1 cellular context compared by ENCODE assay signal in the genomic region with DNA sequence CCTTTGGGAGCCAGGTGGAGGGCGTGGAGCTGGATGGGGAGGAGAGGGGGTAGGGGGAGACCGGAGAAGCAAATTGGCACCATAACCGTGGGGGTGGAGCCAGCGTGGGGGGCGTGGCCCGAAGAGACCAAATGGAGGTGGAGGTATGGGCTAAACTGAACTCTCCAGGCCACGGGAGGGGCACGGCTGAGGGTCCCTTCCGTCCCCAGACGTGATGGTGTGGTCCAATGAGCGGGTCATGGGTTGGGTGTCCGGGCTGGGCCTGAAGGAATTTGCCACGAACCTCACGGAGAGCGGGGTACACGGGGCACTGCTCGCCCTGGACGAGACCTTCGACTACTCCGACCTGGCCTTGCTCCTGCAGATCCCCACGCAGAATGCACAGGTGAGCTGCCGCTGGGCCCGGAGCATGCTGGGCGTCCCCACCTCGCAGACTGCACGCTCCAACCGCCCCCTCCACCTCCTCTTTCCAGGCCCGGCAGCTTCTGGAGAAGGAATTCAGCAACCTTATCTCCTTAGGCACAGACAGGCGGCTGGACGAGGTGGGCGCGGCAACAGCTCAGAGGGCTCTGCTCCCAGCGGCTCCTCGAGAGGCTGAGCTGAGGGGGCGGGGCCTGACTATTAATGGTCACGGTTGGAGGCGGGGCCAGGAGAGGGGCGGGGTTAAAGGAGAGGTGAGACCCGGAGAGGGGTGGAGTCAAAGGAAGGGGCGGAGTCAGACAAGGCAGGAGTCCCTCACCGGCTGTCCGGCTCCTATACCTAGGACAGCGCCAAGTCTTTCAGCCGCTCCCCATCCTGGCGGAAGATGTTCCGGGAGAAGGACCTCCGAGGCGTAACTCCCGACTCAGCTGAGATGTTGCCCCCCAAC.
A peak's percentile ranks its signal among the peaks of the same experiment; 100 is the strongest.
TF ChIP-seq lines count a peak whose summit lies in the region.

No MANE protein-coding gene starts in this region.

TF ChIP-seq in GM12878, 131 proteins besides CTCF, POLR2A, EP300 and RAD21:
- TF ChIP-seq, protein P1, sequence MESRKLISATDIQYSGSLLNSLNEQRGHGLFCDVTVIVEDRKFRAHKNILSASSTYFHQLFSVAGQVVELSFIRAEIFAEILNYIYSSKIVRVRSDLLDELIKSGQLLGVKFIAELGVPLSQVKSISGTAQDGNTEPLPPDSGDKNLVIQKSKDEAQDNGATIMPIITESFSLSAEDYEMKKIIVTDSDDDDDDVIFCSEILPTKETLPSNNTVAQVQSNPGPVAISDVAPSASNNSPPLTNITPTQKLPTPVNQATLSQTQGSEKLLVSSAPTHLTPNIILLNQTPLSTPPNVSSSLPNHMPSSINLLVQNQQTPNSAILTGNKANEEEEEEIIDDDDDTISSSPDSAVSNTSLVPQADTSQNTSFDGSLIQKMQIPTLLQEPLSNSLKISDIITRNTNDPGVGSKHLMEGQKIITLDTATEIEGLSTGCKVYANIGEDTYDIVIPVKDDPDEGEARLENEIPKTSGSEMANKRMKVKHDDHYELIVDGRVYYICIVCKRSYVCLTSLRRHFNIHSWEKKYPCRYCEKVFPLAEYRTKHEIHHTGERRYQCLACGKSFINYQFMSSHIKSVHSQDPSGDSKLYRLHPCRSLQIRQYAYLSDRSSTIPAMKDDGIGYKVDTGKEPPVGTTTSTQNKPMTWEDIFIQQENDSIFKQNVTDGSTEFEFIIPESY (IDR thresholded peaks at IDR 0.05): no peak
- TF ChIP-seq, protein P2, sequence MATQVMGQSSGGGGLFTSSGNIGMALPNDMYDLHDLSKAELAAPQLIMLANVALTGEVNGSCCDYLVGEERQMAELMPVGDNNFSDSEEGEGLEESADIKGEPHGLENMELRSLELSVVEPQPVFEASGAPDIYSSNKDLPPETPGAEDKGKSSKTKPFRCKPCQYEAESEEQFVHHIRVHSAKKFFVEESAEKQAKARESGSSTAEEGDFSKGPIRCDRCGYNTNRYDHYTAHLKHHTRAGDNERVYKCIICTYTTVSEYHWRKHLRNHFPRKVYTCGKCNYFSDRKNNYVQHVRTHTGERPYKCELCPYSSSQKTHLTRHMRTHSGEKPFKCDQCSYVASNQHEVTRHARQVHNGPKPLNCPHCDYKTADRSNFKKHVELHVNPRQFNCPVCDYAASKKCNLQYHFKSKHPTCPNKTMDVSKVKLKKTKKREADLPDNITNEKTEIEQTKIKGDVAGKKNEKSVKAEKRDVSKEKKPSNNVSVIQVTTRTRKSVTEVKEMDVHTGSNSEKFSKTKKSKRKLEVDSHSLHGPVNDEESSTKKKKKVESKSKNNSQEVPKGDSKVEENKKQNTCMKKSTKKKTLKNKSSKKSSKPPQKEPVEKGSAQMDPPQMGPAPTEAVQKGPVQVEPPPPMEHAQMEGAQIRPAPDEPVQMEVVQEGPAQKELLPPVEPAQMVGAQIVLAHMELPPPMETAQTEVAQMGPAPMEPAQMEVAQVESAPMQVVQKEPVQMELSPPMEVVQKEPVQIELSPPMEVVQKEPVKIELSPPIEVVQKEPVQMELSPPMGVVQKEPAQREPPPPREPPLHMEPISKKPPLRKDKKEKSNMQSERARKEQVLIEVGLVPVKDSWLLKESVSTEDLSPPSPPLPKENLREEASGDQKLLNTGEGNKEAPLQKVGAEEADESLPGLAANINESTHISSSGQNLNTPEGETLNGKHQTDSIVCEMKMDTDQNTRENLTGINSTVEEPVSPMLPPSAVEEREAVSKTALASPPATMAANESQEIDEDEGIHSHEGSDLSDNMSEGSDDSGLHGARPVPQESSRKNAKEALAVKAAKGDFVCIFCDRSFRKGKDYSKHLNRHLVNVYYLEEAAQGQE (IDR thresholded peaks at IDR 0.05; ENCODE audit: low read depth, low read length): peak; percentile 59; the same call in 1 of the 2 replicates
- TF ChIP-seq BHLHE40 (IDR thresholded peaks at IDR 0.05; ENCODE audit: borderline replicate concordance in 1 of 2, low read depth in 2 of 2, low read length in 1 of 2): 0 out of 4 replicates have a peak, but pooled peaks of 1 of the 2 experiments have one; percentile 2
TF ChIP-seq in GM12878: peak in this region for 2.
